ENCODE assay signal across 8 cellular contexts in the genomic region with DNA sequence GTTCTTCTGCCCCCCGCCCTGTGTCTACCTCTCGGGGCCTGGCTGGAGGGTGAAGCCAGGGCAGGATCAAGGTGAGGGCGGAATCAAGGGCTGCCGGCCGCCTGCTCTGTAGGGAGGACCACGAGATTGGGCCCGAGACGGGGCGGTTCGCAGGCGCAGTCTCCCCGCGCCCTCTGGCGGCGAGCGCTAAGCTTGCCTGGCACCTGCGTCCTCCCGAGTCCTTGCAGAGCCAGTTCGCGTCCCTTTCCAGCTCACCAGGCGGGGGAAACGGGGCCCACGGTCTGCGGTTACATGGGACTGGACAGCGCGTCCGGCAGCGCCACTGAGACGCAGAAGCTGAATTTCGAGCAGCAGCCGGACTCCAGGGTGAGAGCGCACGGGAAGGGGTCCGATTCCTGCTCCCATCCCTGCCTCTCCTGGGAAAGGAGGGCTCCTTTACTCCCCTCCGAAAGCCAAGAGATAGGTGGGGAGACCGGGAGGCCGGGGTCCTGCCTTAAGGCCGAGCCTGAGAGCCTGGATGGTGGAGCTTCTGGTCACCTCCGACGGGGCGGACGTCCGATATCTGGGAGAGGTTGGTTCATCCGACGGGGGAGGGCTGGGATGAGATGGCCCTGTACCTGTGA. TPM values are rescaled to one million over a fixed set of nuclear protein-coding genes. Genes with fewer than 3 reads are reported as not detected.
A peak's percentile ranks its signal among the peaks of the same experiment; 100 is the strongest.
DNase-seq lines count a peak whose midpoint lies in the region; ATAC-seq and TF ChIP-seq lines count a peak whose summit lies in the region.

No MANE protein-coding gene starts in this region.

- H3K9me3 ChIP-seq in lung (ENCODE audit: control insufficient read depth in 2 of 2, insufficient read depth in 1 of 2, low read length in 1 of 2): no peaks in the 10 kb centered on the region

- peak; percentile 62 to 72 for ATAC-seq in activated CD4-positive, CD25-positive, alpha-beta regulatory T cell treated with anti-CD3 and anti-CD28 coated beads, Interleukin-2, amount 50 U/mL, for 24 hours
- ATAC-seq in lung (ENCODE audit: insufficient read depth, low FRiP score): no peak

- H3K27me3 ChIP-seq in lung (ENCODE audit: control insufficient read depth, insufficient read depth): no peaks in the 10 kb centered on the region

- no peak overlapping the region for H3K4me3 ChIP-seq in lung

- 21 to 22% methylated on average over 45 of the region's 45 CpGs for WGBS in lung, 2 donors

- no peaks in the 10 kb centered on the region for H3K36me3 ChIP-seq in lung (ENCODE audit: control insufficient read depth in 2 of 2, insufficient read depth in 2 of 2, low read length in 2 of 2)

- H3K27ac ChIP-seq in lung (ENCODE audit: low read depth in 1 of 2, low read length in 1 of 2): no peak overlapping the region

- peak; percentile 86 for DNase-seq in GM10266 (ENCODE audit: extremely low spot score)
- peak; percentile 50 for DNase-seq in NAMALWA (ENCODE audit: low spot score)
- peak; percentile 28 for DNase-seq in cerebellar cortex (ENCODE audit: low spot score)
- peak; percentile 64 for DNase-seq in lung (ENCODE audit: low spot score)
- DNase-seq in stimulated activated CD8-positive, alpha-beta memory T cell treated with anti-CD3 and anti-CD28 coated beads, Interleukin-4, amount 100 ng/mL, for 4 hours (ENCODE audit: low read depth in 2 of 2, low spot score in 1 of 2): peak; percentile 18 to 25
- DNase-seq in NCI-H1105 treated with DMSO at 0.1 percent for 48 hours (lab: John Stamatoyannopoulos, UW): no peak
- DNase-seq in NCI-H2107 treated with DMSO at 0.1 percent for 48 hours (lab: John Stamatoyannopoulos, UW; ENCODE audit: unreplicated experiment): no peak

- H3K4me1 ChIP-seq in lung (ENCODE audit: control insufficient read depth in 2 of 2, insufficient read depth in 2 of 2, low read length in 2 of 2): no peaks in the 10 kb centered on the region

- TF ChIP-seq CTCF in GM10266 (IDR thresholded peaks at IDR 0.05; ENCODE audit: control insufficient read depth, insufficient read depth, low read depth, missing control alignments) (peak; percentile 79), lung (IDR thresholded peaks at IDR 0.05; ENCODE audit: control extremely low read depth, extremely low read depth) (peak; percentile 52)

RNA-seq across cellular contexts. Expression of a gene that starts 3.6 kb away (rescaled TPM):
- under 1 TPM; 0.46 to 0.49 TPM for total RNA-seq in lung
- under 1 TPM; 0.14 to 0.24 TPM for polyA plus RNA-seq in lung

RNA-seq across cellular contexts. Expression of a gene that starts 5.1 kb away (rescaled TPM):
- total RNA-seq in lung: under 1 TPM in 1 of 2 donors, not detected in 1; 0.12 TPM
- polyA plus RNA-seq in lung: not detected

RNA-seq across cellular contexts. Expression of a gene that starts 36.5 kb away (rescaled TPM):
- total RNA-seq in lung: 100 to 1,000 TPM; 250 to 313 TPM
- polyA plus RNA-seq in lung: 100 to 1,000 TPM; 239 to 258 TPM

RNA-seq across cellular contexts. Expression of a gene that starts 51.3 kb away (rescaled TPM):
- total RNA-seq in lung: 10 to 100 TPM; 21.3 to 45.5 TPM
- 10 to 100 TPM; 24.9 to 57.5 TPM for polyA plus RNA-seq in lung

RNA-seq across cellular contexts. Expression of a gene that starts 57.3 kb away (rescaled TPM):
- total RNA-seq in lung: 1,000 to 10,000 TPM in 1 of 2 donors, 100 to 1,000 TPM in 1; 451 to 1,312 TPM
- polyA plus RNA-seq in lung: 1,000 to 10,000 TPM; 2,300 to 8,409 TPM

Comparison
In these comparisons a context has a peak if more than half of its experiments do, and no peak if none do; other contexts are left out.
1. DNase-seq: peak in GM10266 (single experiment), NAMALWA (single experiment), cerebellar cortex (single experiment), lung (single experiment) and stimulated activated CD8-positive, alpha-beta memory T cell treated with anti-CD3 and anti-CD28 coated beads, Interleukin-4, amount 100 ng/mL, for 4 hours (2 of 2); none in NCI-H1105 treated with DMSO at 0.1 percent for 48 hours (single experiment) and NCI-H2107 treated with DMSO at 0.1 percent for 48 hours (single experiment).